Comparison of ENCODE assay signal across 22 cellular contexts in the genomic region with DNA sequence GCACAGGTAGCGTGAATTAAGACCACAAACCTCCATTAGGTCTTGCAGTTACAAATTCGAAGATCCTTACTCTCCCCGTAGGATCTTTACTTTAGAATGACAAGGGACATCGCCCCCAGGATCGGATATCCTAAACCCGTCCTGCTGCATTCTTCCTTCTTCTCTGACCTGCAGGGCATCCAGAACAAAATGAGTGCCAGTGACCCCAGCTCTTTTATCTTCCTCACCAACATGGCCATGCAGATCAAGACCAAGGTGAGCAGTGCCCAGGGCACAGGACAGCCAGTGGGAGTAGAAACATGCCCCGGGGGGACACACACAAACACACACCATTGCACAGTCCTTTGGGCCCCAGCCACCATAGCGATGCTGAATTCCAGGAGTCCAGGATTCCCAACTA. TPM values are rescaled to one million over a fixed set of nuclear protein-coding genes. Genes with fewer than 3 reads are reported as not detected.
DNase-seq lines count a peak whose midpoint lies in the region; TF ChIP-seq lines count a peak whose summit lies in the region.
"Had no signal": no experiment of that assay in that cellular context is flagged by ENCODE, and none has a peak within 500 bp of the region (broad histone marks: within the 10 kb centered on the region; RNA-seq: fewer than 3 reads in every experiment).

No MANE protein-coding gene starts in this region.

- H3K27me3 ChIP-seq in H9 (ENCODE audit: insufficient read depth, low read length) (no peaks in the 10 kb centered on the region; the same call in 1 of the 2 replicates), mesenchymal stem cell (ENCODE audit: control insufficient read depth in 1 of 2, insufficient read depth in 1 of 2, low read length in 2 of 2) (peaks cover 0 to 6% of the 10 kb centered on the region in 2 experiments)
- H3K27me3 ChIP-seq: BE2C had no signal

- peaks cover 3% of the 10 kb centered on the region; the same call in 1 of the 2 replicates for H3K4me1 ChIP-seq in H9 (ENCODE audit: insufficient read depth, low read length)
- no peaks in the 10 kb centered on the region for H3K4me1 ChIP-seq in mesenchymal stem cell (ENCODE audit: control insufficient read depth, insufficient read depth, low read depth, low read length)
- H3K4me1 ChIP-seq: BE2C had no signal

- H3K79me1 ChIP-seq in H9 (ENCODE audit: insufficient read depth, low read depth, low read length, poor library complexity, severe bottlenecking) (no peaks in the 10 kb centered on the region), mesenchymal stem cell (replicated peaks; ENCODE audit: low read length, poor library complexity, severe bottlenecking) (no peaks in the 10 kb centered on the region)

- H2BK15ac ChIP-seq in H9 (ENCODE audit: low read depth, low read length) = no peak overlapping the region
- no peak overlapping the region for H2BK15ac ChIP-seq in mesenchymal stem cell (ENCODE audit: low read depth, poor library complexity, severe bottlenecking)

- H3K4me3 Mint-ChIP-seq in H9 (no peak overlapping the region), type B pancreatic cell (peak overlapping the region; percentile 11)
- H3K4me3 Mint-ChIP-seq in dendritic cell treated with granulocyte-macrophage colony-stimulating factor and Interleukin-4, amounts not matched to agents 40 ng/mL and 50 ng/mL, for 4 days = no peak overlapping the region
- H3K4me3 Mint-ChIP-seq: CD4-positive, CD25-positive, alpha-beta regulatory T cell had no signal

- H3K4me1 Mint-ChIP-seq in H9 (peaks cover 18 to 24% of the 10 kb centered on the region in 2 experiments), type B pancreatic cell (ENCODE audit: unreplicated experiment) (no peaks in the 10 kb centered on the region)
- peaks cover 64% of the 10 kb centered on the region for H3K4me1 Mint-ChIP-seq in dendritic cell treated with granulocyte-macrophage colony-stimulating factor and Interleukin-4, amounts not matched to agents 40 ng/mL and 50 ng/mL, for 4 days (ENCODE audit: low read depth)
- H3K4me1 Mint-ChIP-seq: CD4-positive, CD25-positive, alpha-beta regulatory T cell had no signal

- in situ Hi-C loops in GM13977 (cut with MboI; ENCODE audit: low pct_unique_long_range_greater_than_20kb, low sequenced_read_pairs, unreplicated experiment) = no loop called here

- DNase-seq in H9 (peak; percentile 47), islet precursor cell (peak; percentile 87), type B pancreatic cell (ENCODE audit: extremely low spot score, unreplicated experiment) (no peak), GM13977 (ENCODE audit: low spot score) (no peak), mesenchymal stem cell (no peak), NCI-H1048 (lab: John Stamatoyannopoulos, UW) (no peak)
- DNase-seq in activated effector memory CD4-positive, alpha-beta T cell treated with Interleukin-2 at 50 U/mL for 16 hours = no peak
- DNase-seq: BE2C; CD4-positive, CD25-positive, alpha-beta regulatory T cell; GDM1; Kasumi-1; NCI-H1105; NCI-H146; NCI-H1930; NCI-H446 treated with DMSO at 0.1 percent for 48 hours; NCI-H526 treated with DMSO at 0.1 percent for 48 hours; SHP77 treated with DMSO at 0.1 percent for 48 hours had no signal

- H3K56ac ChIP-seq in H9 (ENCODE audit: insufficient read length, low read depth, low read length) = no peak overlapping the region

- H3K27ac Mint-ChIP-seq in H9 (peak overlapping the region in 2 of 3 experiments; percentile 31 to 59; a peak in 3 of 7 replicates), type B pancreatic cell (no peak overlapping the region)
- peak overlapping the region; percentile 86 for H3K27ac Mint-ChIP-seq in dendritic cell treated with granulocyte-macrophage colony-stimulating factor and Interleukin-4, amounts not matched to agents 40 ng/mL and 50 ng/mL, for 4 days
- H3K27ac Mint-ChIP-seq: CD4-positive, CD25-positive, alpha-beta regulatory T cell had no signal

- H3K9me3 ChIP-seq in H9 (ENCODE audit: control insufficient read depth, low read depth, low read length) = no peaks in the 10 kb centered on the region
- H3K9me3 ChIP-seq in mesenchymal stem cell (ENCODE audit: control insufficient read depth, low read length) = no peaks in the 10 kb centered on the region
- H3K9me3 ChIP-seq: BE2C had no signal

- no peak overlapping the region for H3K9ac ChIP-seq in H9 (ENCODE audit: extremely low read depth, insufficient read length, low read length)
- H3K9ac ChIP-seq in mesenchymal stem cell (ENCODE audit: low read length) = no peak overlapping the region

- H4K91ac ChIP-seq in H9 (ENCODE audit: insufficient read length, low read depth, low read length) = no peak overlapping the region
- no peak overlapping the region for H4K91ac ChIP-seq in mesenchymal stem cell (ENCODE audit: low read length)

- no peak for TF ChIP-seq CTCF in H9 (conservative IDR thresholded peaks at IDR 0.05)
- no peak for TF ChIP-seq CTCF in type B pancreatic cell (conservative IDR thresholded peaks at IDR 0.05)
- TF ChIP-seq CTCF in GM13977 (IDR thresholded peaks at IDR 0.05; ENCODE audit: extremely low read depth, insufficient read depth, missing control alignments) = no peak

- no peaks in the 10 kb centered on the region for H3K23me2 ChIP-seq in H9 (ENCODE audit: insufficient read length, low read depth, low read length, poor library complexity, severe bottlenecking)

- H2AFZ ChIP-seq in H9 (ENCODE audit: low read length) (no peak overlapping the region), mesenchymal stem cell (ENCODE audit: low read depth, low read length) (no peak overlapping the region)

- no peak overlapping the region for H3K4me3 ChIP-seq in mesenchymal stem cell (ENCODE audit: insufficient read depth in 1 of 2, low read depth in 1 of 2, low read length in 2 of 2)
- H3K4me3 ChIP-seq: GM12878, K562 had no signal

- no CpG with 5 or more reads among the region's 8 CpGs for WGBS in H9 (ENCODE audit: extremely low coverage, insufficient read length, low lambda C conversion rate)
- WGBS in mesenchymal stem cell = 57% methylated on average over 8 of the region's 8 CpGs

- H3K9me3 Mint-ChIP-seq in H9 (peaks cover 0 to 4% of the 10 kb centered on the region in 2 experiments; a peak in 3 of 5 replicates), type B pancreatic cell (peaks cover 3% of the 10 kb centered on the region)
- no peaks in the 10 kb centered on the region for H3K9me3 Mint-ChIP-seq in dendritic cell treated with granulocyte-macrophage colony-stimulating factor and Interleukin-4, amounts not matched to agents 40 ng/mL and 50 ng/mL, for 4 days

- H3K23ac ChIP-seq in H9 (ENCODE audit: insufficient read length, low read depth, low read length) (no peak overlapping the region), mesenchymal stem cell (ENCODE audit: low read length in 2 of 2) (no peak overlapping the region)

- no peaks in the 10 kb centered on the region for H3K36me3 ChIP-seq in mesenchymal stem cell (ENCODE audit: control insufficient read depth in 1 of 2, insufficient read depth in 2 of 2, low read depth in 1 of 2, low read length in 2 of 2)
- H3K36me3 ChIP-seq: BE2C had no signal

- H4K8ac ChIP-seq in H9 (replicated peaks; ENCODE audit: insufficient read length, low read depth, low read length) (no peak overlapping the region), mesenchymal stem cell (ENCODE audit: low read length) (no peak overlapping the region)

- H3K18ac ChIP-seq in H9 (ENCODE audit: insufficient read length, low read depth, low read length) (no peak overlapping the region), mesenchymal stem cell (ENCODE audit: low read depth in 1 of 2, low read length in 2 of 2) (no peak overlapping the region)

- no peak overlapping the region for H2BK5ac ChIP-seq in H9 (ENCODE audit: insufficient read length, low read length)
- H2BK5ac ChIP-seq in mesenchymal stem cell (ENCODE audit: low read depth, low read length, poor library complexity, severe bottlenecking) = no peak overlapping the region

- intact Hi-C loops in dendritic cell treated with granulocyte-macrophage colony-stimulating factor and Interleukin-4, amounts not matched to agents 40 ng/mL and 50 ng/mL, for 4 days (cut with micrococcal nuclease) = loop anchor here (5.0 kb wide), 1 partner anchor 33 kb away; no protein-coding TSS in a partner anchor

- no peaks in the 10 kb centered on the region for H3K36me3 Mint-ChIP-seq in H9 (ENCODE audit: insufficient read depth in 1 of 3, low read depth in 3 of 3)
- no peaks in the 10 kb centered on the region for H3K36me3 Mint-ChIP-seq in dendritic cell treated with granulocyte-macrophage colony-stimulating factor and Interleukin-4, amounts not matched to agents 40 ng/mL and 50 ng/mL, for 4 days (ENCODE audit: low read depth)
- no peaks in the 10 kb centered on the region for H3K36me3 Mint-ChIP-seq in type B pancreatic cell
- H3K36me3 Mint-ChIP-seq: CD4-positive, CD25-positive, alpha-beta regulatory T cell had no signal

- H2BK120ac ChIP-seq in H9 (ENCODE audit: low read depth, low read length, poor library complexity, severe bottlenecking) = no peak overlapping the region
- H2BK120ac ChIP-seq in mesenchymal stem cell (ENCODE audit: low read depth, low read length) = no peak overlapping the region

- H3K4ac ChIP-seq in H9 (ENCODE audit: low read depth, low read length) = no peak overlapping the region
- no peak overlapping the region for H3K4ac ChIP-seq in mesenchymal stem cell (ENCODE audit: low read depth in 1 of 2, low read length in 2 of 2)

- H2AK5ac ChIP-seq in H9 (ENCODE audit: insufficient read length, low read length) (no peak overlapping the region), mesenchymal stem cell (ENCODE audit: low read length, severe bottlenecking) (no peak overlapping the region)

- H3K27me3 Mint-ChIP-seq in H9 (ENCODE audit: low read depth) (peaks cover 1% of the 10 kb centered on the region; the same call in 1 of the 2 replicates), type B pancreatic cell (peaks cover 3% of the 10 kb centered on the region)
- H3K27me3 Mint-ChIP-seq in dendritic cell treated with granulocyte-macrophage colony-stimulating factor and Interleukin-4, amounts not matched to agents 40 ng/mL and 50 ng/mL, for 4 days = peaks cover 2% of the 10 kb centered on the region

- no peak overlapping the region for H4K5ac ChIP-seq in H9 (ENCODE audit: insufficient read length, low read depth, low read length)

- H2BK20ac ChIP-seq in H9 (ENCODE audit: low read depth, low read length, poor library complexity, severe bottlenecking) = no peak overlapping the region

- H3K14ac ChIP-seq in H9 (ENCODE audit: insufficient read depth, low read length) = no peak overlapping the region
- no peak overlapping the region for H3K14ac ChIP-seq in mesenchymal stem cell (ENCODE audit: low read length in 2 of 2)

- H4K20me1 ChIP-seq in H9 (ENCODE audit: control insufficient read depth, insufficient read depth, insufficient read length) = no peaks in the 10 kb centered on the region

- no peak overlapping the region for H3K27ac ChIP-seq in H9 (ENCODE audit: insufficient read length, low read depth, low read length)
- no peak overlapping the region for H3K27ac ChIP-seq in mesenchymal stem cell (ENCODE audit: low read length, poor library complexity, severe bottlenecking)

- no peak overlapping the region for H3K4me2 ChIP-seq in H9 (ENCODE audit: insufficient read depth, insufficient read length, low read length)
- no peak overlapping the region for H3K4me2 ChIP-seq in mesenchymal stem cell (ENCODE audit: low read length, poor library complexity, severe bottlenecking)

- no peak overlapping the region for H3T11ph ChIP-seq in H9 (ENCODE audit: low read length)

- H2BK12ac ChIP-seq in H9 (ENCODE audit: insufficient read length, low read depth, low read length) (no peak overlapping the region), mesenchymal stem cell (ENCODE audit: low read length in 2 of 2) (no peak overlapping the region)

- no peaks in the 10 kb centered on the region for H3K79me2 ChIP-seq in H9 (ENCODE audit: insufficient read depth, low read length)

RNA-seq across cellular contexts. Expression of a gene that starts 42.6 kb away (rescaled TPM):
- not detected in 2 replicates for total RNA-seq in H9 (2021)
- total RNA-seq in type B pancreatic cell (ENCODE audit: low replicate concordance) = not detected in 2 replicates
- not detected for polyA plus RNA-seq in mesenchymal stem cell (2013, experiment 1 of 2)
- polyA plus RNA-seq in mesenchymal stem cell (2013, experiment 2 of 2) = not detected
- total RNA-seq: HT-29, M059J had no signal
- polyA plus RNA-seq: K562 had no signal

Comparison
In these comparisons a context has a peak if more than half of its experiments do, and no peak if none do; other contexts are left out.
1. DNase-seq: peak in H9 (single experiment) and islet precursor cell (single experiment); none in type B pancreatic cell (single experiment), GM13977 (single experiment), mesenchymal stem cell (single experiment), NCI-H1048 (single experiment) and activated effector memory CD4-positive, alpha-beta T cell treated with Interleukin-2 at 50 U/mL for 16 hours (single experiment).